In genomic region chr19:17778621-17779280, GRCh38 we compare ENCODE assay signal across 1 cellular context.
TF ChIP-seq lines count a peak whose summit lies in the region.

No MANE protein-coding gene starts in this region.

TF ChIP-seq in HepG2, 621 proteins besides CTCF, POLR2A, EP300 and RAD21:
- TF ChIP-seq MEIS2 (CRISPR knock-in tag; IDR thresholded peaks at IDR 0.05) (no peak), POLR2AphosphoS2 (IDR thresholded peaks at IDR 0.05; ENCODE audit: low read depth, low read length) (no peak), FOXO4 (CRISPR knock-in tag; conservative IDR thresholded peaks at IDR 0.05) (no peak), THAP11 (CRISPR knock-in tag; IDR thresholded peaks at IDR 0.05) (no peak), AKNA (CRISPR knock-in tag; IDR thresholded peaks at IDR 0.05; ENCODE audit: borderline replicate concordance) (no peak), ARNTL (CRISPR knock-in tag; IDR thresholded peaks at IDR 0.05) (no peak), TOE1 (CRISPR knock-in tag; IDR thresholded peaks at IDR 0.05) (no peak), ASH2L (IDR thresholded peaks at IDR 0.05; ENCODE audit: insufficient read length, low read depth, low read length) (no peak), ZNF703 (CRISPR knock-in tag; IDR thresholded peaks at IDR 0.05; ENCODE audit: borderline replicate concordance) (0 out of 2 replicates have a peak, but pooled peaks have one; percentile 34), ZMYM3 (CRISPR knock-in tag; IDR thresholded peaks at IDR 0.05) (peak; percentile 53; the same call in 1 of the 2 replicates), CBX5 (CRISPR knock-in tag; IDR thresholded peaks at IDR 0.05; ENCODE audit: borderline replicate concordance) (no peak), PHF5A (CRISPR knock-in tag; IDR thresholded peaks at IDR 0.05; ENCODE audit: low read depth, unreplicated experiment) (no peak), BORCS8-MEF2B (CRISPR knock-in tag; IDR thresholded peaks at IDR 0.05) (no peak), ZNF235 (CRISPR knock-in tag; IDR thresholded peaks at IDR 0.05; ENCODE audit: borderline replicate concordance) (no peak), SP2 (CRISPR knock-in tag; IDR thresholded peaks at IDR 0.05) (no peak), KDM4B (CRISPR knock-in tag; IDR thresholded peaks at IDR 0.05) (no peak), ZNF484 (CRISPR knock-in tag; IDR thresholded peaks at IDR 0.05; ENCODE audit: borderline replicate concordance, low read depth) (no peak), ZSCAN9 (CRISPR knock-in tag; IDR thresholded peaks at IDR 0.05; ENCODE audit: borderline replicate concordance) (no peak), ZNF20 (CRISPR knock-in tag; IDR thresholded peaks at IDR 0.05) (no peak), MNT (IDR thresholded peaks at IDR 0.05) (peak; percentile 31; the same call in 1 of the 2 replicates), MYC (CRISPR knock-in tag; IDR thresholded peaks at IDR 0.05; ENCODE audit: borderline replicate concordance) (peak; percentile 24; the same call in 1 of the 2 replicates), ZNF574 (CRISPR knock-in tag; IDR thresholded peaks at IDR 0.05) (no peak), ZNF781 (CRISPR knock-in tag; IDR thresholded peaks at IDR 0.05; ENCODE audit: borderline replicate concordance, not compliant biosample characterization) (no peak), DZIP1 (CRISPR knock-in tag; IDR thresholded peaks at IDR 0.05) (no peak), TAF1 (CRISPR knock-in tag; IDR thresholded peaks at IDR 0.05) (no peak), FOXA3 (CRISPR knock-in tag; IDR thresholded peaks at IDR 0.05) (no peak), ZNF780A (CRISPR knock-in tag; IDR thresholded peaks at IDR 0.05) (no peak), ATF3 (CRISPR knock-in tag; IDR thresholded peaks at IDR 0.05) (no peak), SRSF4 (IDR thresholded peaks at IDR 0.05; ENCODE audit: low read depth, low read length, poor library complexity, severe bottlenecking) (no peak), ZIK1 (CRISPR knock-in tag; IDR thresholded peaks at IDR 0.05; ENCODE audit: borderline replicate concordance, low read depth) (no peak), SETDB1 (CRISPR knock-in tag; IDR thresholded peaks at IDR 0.05; ENCODE audit: borderline replicate concordance) (no peak), FOXO1 (CRISPR knock-in tag; IDR thresholded peaks at IDR 0.05) (no peak), GFI1 (CRISPR knock-in tag; IDR thresholded peaks at IDR 0.05; ENCODE audit: borderline replicate concordance) (no peak), ZNF619 (CRISPR knock-in tag; IDR thresholded peaks at IDR 0.05) (no peak), ZNF496 (CRISPR knock-in tag; IDR thresholded peaks at IDR 0.05; ENCODE audit: insufficient replicate concordance) (no peak), ZNF687 (CRISPR knock-in tag; IDR thresholded peaks at IDR 0.05) (peak; percentile 49; the same call in 1 of the 2 replicates), NFYC (CRISPR knock-in tag; IDR thresholded peaks at IDR 0.05) (no peak), SP5 (CRISPR knock-in tag; IDR thresholded peaks at IDR 0.05; ENCODE audit: borderline replicate concordance, low read depth) (0 out of 2 replicates have a peak, but pooled peaks have one; percentile 5)
